ENCODE assay signal across 21 cellular contexts in genomic region chr14:100388137-100389050, GRCh38. TPM values are rescaled to one million over a fixed set of nuclear protein-coding genes. Genes with fewer than 3 reads are reported as not detected.
DNase-seq lines count a peak whose midpoint lies in the region; ATAC-seq and TF ChIP-seq lines count a peak whose summit lies in the region.
"Had no signal": no experiment of that assay in that cellular context is flagged by ENCODE, and none has a peak within 500 bp of the region (broad histone marks: within the 10 kb centered on the region; RNA-seq: fewer than 3 reads in every experiment).

No MANE protein-coding gene starts in this region.

- DNase-seq in CD4-positive, alpha-beta T cell = no peak
- peak; percentile 42 for DNase-seq in LoVo (ENCODE audit: low spot score)
- DNase-seq in colonic mucosa = peak; percentile 79
- DNase-seq in mucosa of gallbladder (ENCODE audit: low spot score) = peak; percentile 39
- DNase-seq in CD8-positive, alpha-beta memory T cell = no peak
- DNase-seq in activated CD4-positive, alpha-beta T cell treated with anti-CD3 and anti-CD28 coated beads for 36 hours = no peak
- DNase-seq: activated CD8-positive, alpha-beta T cell treated with anti-CD3 and anti-CD28 coated beads, Interleukin-2, amount 10 ng/mL, durations not matched to agents 7 days and 5 days; activated naive CD4-positive, alpha-beta T cell treated with anti-CD3 and anti-CD28 coated beads, Interleukin-2, amount 50 U/mL, for 16 hours; activated T-cell treated with anti-CD3 and anti-CD28 coated beads, Interleukin-2, amount 50 U/mL, for 4 hours; CD4-positive, alpha-beta memory T cell; left ventricle myocardium superior; NCI-H1048; NCI-H2107; NCI-H526 treated with DMSO at 0.1 percent for 48 hours; SJCRH30; stimulated activated naive B cell treated with anti-CD40 and anti-IgM and Interleukin-4, amounts not matched to agents 10 μg/mL and 1 μg/mL and 100 μg/mL, for 72 hours; T-helper 2 cell had no signal

- H3K4me3 ChIP-seq in colonic mucosa = no peak overlapping the region
- H3K4me3 ChIP-seq in CD8-positive, alpha-beta memory T cell (ENCODE audit: low read length) = no peak overlapping the region
- H3K4me3 ChIP-seq: right lobe of liver, SJCRH30 had no signal

- peaks cover 7% of the 10 kb centered on the region for H3K4me1 ChIP-seq in colonic mucosa
- peaks cover 15% of the 10 kb centered on the region for H3K4me1 ChIP-seq in CD8-positive, alpha-beta memory T cell (ENCODE audit: insufficient read depth, low read length)

- H3K36me3 Mint-ChIP-seq in CD4-positive, alpha-beta T cell (ENCODE audit: low read depth) = no peaks in the 10 kb centered on the region
- peaks cover 0 to 18% (median 9%) of the 10 kb centered on the region in 3 donors for H3K36me3 Mint-ChIP-seq in CD8-positive, alpha-beta memory T cell
- H3K36me3 Mint-ChIP-seq in activated CD4-positive, alpha-beta T cell treated with anti-CD3 and anti-CD28 coated beads for 36 hours (ENCODE audit: low read depth) = peaks cover 2% of the 10 kb centered on the region

- H3K27me3 Mint-ChIP-seq in CD4-positive, alpha-beta T cell = no peaks in the 10 kb centered on the region
- H3K27me3 Mint-ChIP-seq in CD8-positive, alpha-beta memory T cell = no peaks in the 10 kb centered on the region
- H3K27me3 Mint-ChIP-seq in activated CD4-positive, alpha-beta T cell treated with anti-CD3 and anti-CD28 coated beads for 36 hours = no peaks in the 10 kb centered on the region
- H3K27me3 Mint-ChIP-seq: CD4-positive, alpha-beta memory T cell; stimulated activated naive B cell treated with anti-CD40 and anti-IgM and Interleukin-4, amounts not matched to agents 10 μg/mL and 1 μg/mL and 100 μg/mL, for 72 hours had no signal

- TF ChIP-seq CTCF in CD4-positive, alpha-beta T cell (IDR thresholded peaks at IDR 0.05) = no peak
- no peak for TF ChIP-seq CTCF in colonic mucosa (IDR thresholded peaks at IDR 0.05)

- H3K9me3 Mint-ChIP-seq in CD4-positive, alpha-beta T cell = no peaks in the 10 kb centered on the region
- no peaks in the 10 kb centered on the region for H3K9me3 Mint-ChIP-seq in CD8-positive, alpha-beta memory T cell
- H3K9me3 Mint-ChIP-seq in activated CD4-positive, alpha-beta T cell treated with anti-CD3 and anti-CD28 coated beads for 36 hours (ENCODE audit: low read depth) = no peaks in the 10 kb centered on the region
- H3K9me3 Mint-ChIP-seq: activated T-cell treated with anti-CD3 and anti-CD28 coated beads, Interleukin-2, amount 50 U/mL, for 4 hours; CD4-positive, alpha-beta memory T cell; stimulated activated naive B cell treated with anti-CD40 and anti-IgM and Interleukin-4, amounts not matched to agents 10 μg/mL and 1 μg/mL and 100 μg/mL, for 72 hours had no signal

- H3K4me3 Mint-ChIP-seq in CD4-positive, alpha-beta T cell = no peak overlapping the region
- H3K4me3 Mint-ChIP-seq in CD8-positive, alpha-beta memory T cell = no peak overlapping the region
- no peak overlapping the region for H3K4me3 Mint-ChIP-seq in activated CD4-positive, alpha-beta T cell treated with anti-CD3 and anti-CD28 coated beads for 36 hours
- H3K4me3 Mint-ChIP-seq: activated CD8-positive, alpha-beta T cell treated with anti-CD3 and anti-CD28 coated beads, Interleukin-2, amount 10 ng/mL, durations not matched to agents 7 days and 5 days; activated T-cell treated with anti-CD3 and anti-CD28 coated beads, Interleukin-2, amount 50 U/mL, for 4 hours; CD4-positive, alpha-beta memory T cell; stimulated activated naive B cell treated with anti-CD40 and anti-IgM and Interleukin-4, amounts not matched to agents 10 μg/mL and 1 μg/mL and 100 μg/mL, for 72 hours had no signal

- no peaks in the 10 kb centered on the region for H3K36me3 ChIP-seq in colonic mucosa
- H3K36me3 ChIP-seq in CD8-positive, alpha-beta memory T cell (ENCODE audit: insufficient read depth, low read length) = no peaks in the 10 kb centered on the region
- H3K36me3 ChIP-seq: right lobe of liver, SJCRH30 had no signal

- CTCF ChIA-PET in CD4-positive, alpha-beta T cell (lab: Charles Lee) = no interaction called here
- CTCF ChIA-PET in CD8-positive, alpha-beta memory T cell (lab: Charles Lee) = interaction anchor here (0.9 to 8.6 kb wide), 4 partner anchors 257 to 268 kb away, joined by 3 to 136 read pairs (median 10); no protein-coding TSS in a partner anchor
- CTCF ChIA-PET in activated CD4-positive, alpha-beta T cell treated with anti-CD3 and anti-CD28 coated beads for 36 hours (lab: Charles Lee) = interaction anchor here (0.8 to 1.9 kb wide), 5 partner anchors 9 to 267 kb away, joined by 3 to 8 read pairs (median 3); no protein-coding TSS in a partner anchor

- H3K4me1 Mint-ChIP-seq in CD4-positive, alpha-beta T cell (ENCODE audit: low read depth) = peaks cover 20% of the 10 kb centered on the region
- peaks cover 12 to 20% (median 18%) of the 10 kb centered on the region in 3 donors for H3K4me1 Mint-ChIP-seq in CD8-positive, alpha-beta memory T cell
- H3K4me1 Mint-ChIP-seq in activated CD4-positive, alpha-beta T cell treated with anti-CD3 and anti-CD28 coated beads for 36 hours = peaks cover 4% of the 10 kb centered on the region

- no peaks in the 10 kb centered on the region for H3K9me3 ChIP-seq in CD4-positive, alpha-beta T cell (ENCODE audit: control insufficient read depth, low read length)
- H3K9me3 ChIP-seq in colonic mucosa = no peaks in the 10 kb centered on the region
- no peaks in the 10 kb centered on the region for H3K9me3 ChIP-seq in CD8-positive, alpha-beta memory T cell (ENCODE audit: low read length)
- H3K9me3 ChIP-seq: right lobe of liver, SJCRH30 had no signal

- POLR2A ChIA-PET in CD4-positive, alpha-beta T cell (lab: Charles Lee) = interaction anchor here (0.9 kb wide), 1 partner anchor 258 kb away, joined by 3 read pairs; no protein-coding TSS in a partner anchor
- POLR2A ChIA-PET in CD8-positive, alpha-beta memory T cell (lab: Charles Lee) = no interaction called here
- POLR2A ChIA-PET in activated CD4-positive, alpha-beta T cell treated with anti-CD3 and anti-CD28 coated beads for 36 hours (lab: Charles Lee) = interaction anchor here (0.5 kb wide), 1 partner anchor 14 kb away, joined by 3 read pairs; no protein-coding TSS in a partner anchor

- no peak for ATAC-seq in CD4-positive, alpha-beta T cell (ENCODE audit: poor library complexity)
- no peak for ATAC-seq in activated CD4-positive, alpha-beta T cell treated with anti-CD3 and anti-CD28 coated beads for 36 hours
- ATAC-seq in GM21447 (IDR thresholded peaks at IDR 0.05; ENCODE audit: unreplicated experiment) (no peak), GM19397 (IDR thresholded peaks at IDR 0.05; ENCODE audit: unreplicated experiment) (no peak)
- ATAC-seq: activated CD8-positive, alpha-beta T cell treated with anti-CD3 and anti-CD28 coated beads, Interleukin-2, amount 10 ng/mL, durations not matched to agents 7 days and 5 days; activated T-cell treated with anti-CD3 and anti-CD28 coated beads, Interleukin-2, amount 50 U/mL, for 4 hours; left ventricle myocardium superior; stimulated activated naive B cell treated with anti-CD40 and anti-IgM and Interleukin-4, amounts not matched to agents 10 μg/mL and 1 μg/mL and 100 μg/mL, for 72 hours had no signal

- H3K27ac ChIP-seq in CD4-positive, alpha-beta T cell (ENCODE audit: low read depth, low read length) = no peak overlapping the region
- peak overlapping the region; percentile 77 for H3K27ac ChIP-seq in colonic mucosa
- H3K27ac ChIP-seq in CD8-positive, alpha-beta memory T cell (ENCODE audit: low read depth, low read length) = no peak overlapping the region
- H3K27ac ChIP-seq: KMS-11, SJCRH30 had no signal

- intact Hi-C loops in CD4-positive, alpha-beta T cell (cut with DNase I, micrococcal nuclease) = loop anchor here in 1 of 2 experiments (5.0 kb wide), 1 partner anchor 1239 kb away; no protein-coding TSS in a partner anchor
- intact Hi-C loops in colonic mucosa (cut with DNase I) = loop anchor here (5.0 kb wide), 1 partner anchor 1239 kb away; no protein-coding TSS in a partner anchor
- intact Hi-C loops in activated CD4-positive, alpha-beta T cell treated with anti-CD3 and anti-CD28 coated beads for 36 hours (cut with DNase I, micrococcal nuclease) = loop anchor here in 1 of 2 experiments (10.0 kb wide), 1 partner anchor 136 kb away; no protein-coding TSS in a partner anchor

- H3K9ac ChIP-seq in colonic mucosa (ENCODE audit: low read depth in 2 of 2, low read length in 2 of 2) = peak overlapping the region in 1 of 2 donors; percentile 44
- H3K9ac ChIP-seq: KMS-11 had no signal

- no peaks in the 10 kb centered on the region for H3K27me3 ChIP-seq in CD4-positive, alpha-beta T cell (ENCODE audit: control insufficient read depth, insufficient read depth, low read length)
- no peaks in the 10 kb centered on the region for H3K27me3 ChIP-seq in colonic mucosa
- no peaks in the 10 kb centered on the region for H3K27me3 ChIP-seq in CD8-positive, alpha-beta memory T cell (ENCODE audit: insufficient read depth, low read length, poor library complexity, severe bottlenecking)
- H3K27me3 ChIP-seq: right lobe of liver, SJCRH30 had no signal

- peak overlapping the region; percentile 58 for H3K27ac Mint-ChIP-seq in CD4-positive, alpha-beta T cell
- peak overlapping the region in 2 of 8 donors; percentile 8 to 63 for H3K27ac Mint-ChIP-seq in CD8-positive, alpha-beta memory T cell
- H3K27ac Mint-ChIP-seq in activated CD4-positive, alpha-beta T cell treated with anti-CD3 and anti-CD28 coated beads for 36 hours = no peak overlapping the region
- H3K27ac Mint-ChIP-seq: activated CD8-positive, alpha-beta T cell treated with anti-CD3 and anti-CD28 coated beads, Interleukin-2, amount 10 ng/mL, durations not matched to agents 7 days and 5 days; stimulated activated naive B cell treated with anti-CD40 and anti-IgM and Interleukin-4, amounts not matched to agents 10 μg/mL and 1 μg/mL and 100 μg/mL, for 72 hours had no signal

RNA-seq across cellular contexts. Expression of gene WDR25, which starts 12.1 kb away (rescaled TPM):
- total RNA-seq in CD4-positive, alpha-beta T cell = 1 to 10 TPM; 2.0 to 2.4 TPM
- 10 to 100 TPM in 1 of 2 donors, 1 to 10 TPM in 1; 5.8 to 12.4 TPM for total RNA-seq in colonic mucosa
- 10.4 TPM for total RNA-seq in mucosa of gallbladder
- total RNA-seq in CD8-positive, alpha-beta memory T cell = 1 to 10 TPM; 7.8 to 9.1 TPM
- 10.4 TPM for polyA plus RNA-seq in CD8-positive, alpha-beta memory T cell
- total RNA-seq in activated CD4-positive, alpha-beta T cell treated with anti-CD3 and anti-CD28 coated beads for 36 hours = 10 to 100 TPM in 1 of 2 experiments, 1 to 10 TPM in 1; 7.9 to 11.3 TPM

Comparison
In these comparisons a context has a peak if more than half of its experiments do, and no peak if none do; other contexts are left out.
1. DNase-seq: peak in LoVo (single experiment), colonic mucosa (single experiment) and mucosa of gallbladder (single experiment); none in CD4-positive, alpha-beta T cell (0 of 10), CD8-positive, alpha-beta memory T cell (0 of 5) and activated CD4-positive, alpha-beta T cell treated with anti-CD3 and anti-CD28 coated beads for 36 hours (single experiment).